26 cellular contexts compared by ENCODE assay signal in the genomic region with DNA sequence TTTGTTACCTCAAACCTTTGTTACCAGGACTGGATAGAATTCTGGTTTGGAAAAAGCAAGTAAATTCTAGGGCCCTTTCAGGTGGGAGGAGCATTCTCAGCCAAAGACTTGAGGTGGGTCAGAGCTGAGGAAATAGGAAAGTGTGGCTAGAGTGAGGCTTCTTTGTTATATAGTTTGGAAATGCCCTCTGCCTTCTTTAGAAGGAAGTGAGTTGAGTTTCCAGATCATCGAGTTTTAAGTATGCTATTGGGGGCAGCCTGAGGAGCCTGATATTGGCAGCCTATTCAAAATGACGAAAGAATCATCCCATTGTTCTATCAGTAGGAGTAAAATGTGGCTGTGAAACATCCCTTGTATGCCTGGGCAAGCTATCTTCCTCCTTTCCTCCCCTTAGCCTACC.
DNase-seq lines count a peak whose midpoint lies in the region; ATAC-seq, FAIRE-seq and TF ChIP-seq lines count a peak whose summit lies in the region.
"Had no signal": no experiment of that assay in that cellular context is flagged by ENCODE, and none has a peak within 500 bp of the region (broad histone marks: within the 10 kb centered on the region; RNA-seq: fewer than 3 reads in every experiment).

No MANE protein-coding gene starts in this region.

- H3K27ac ChIP-seq in GM12878 (ENCODE audit: control insufficient read depth, insufficient read depth): no peak overlapping the region
- H3K27ac ChIP-seq in kidney (ENCODE audit: low read depth in 2 of 2, low read length in 2 of 2): no peak overlapping the region
- H3K27ac ChIP-seq: ascending aorta, foreskin keratinocyte had no signal

- CTCF ChIA-PET in GM12878 (lab: Yijun Ruan, JAX): interaction anchor here (0.7 kb wide), 1 partner anchor 244 kb away, joined by 3 read pairs; no protein-coding TSS in a partner anchor

- no peak overlapping the region for H2AFZ ChIP-seq in GM12878 (ENCODE audit: control insufficient read depth, low read depth, low read length)

- TF ChIP-seq CTCF in GM12878 (IDR thresholded peaks at IDR 0.05 in 2 of 3, conservative IDR thresholded peaks at IDR 0.05 in 1 of 3; ENCODE audit: control insufficient read depth in 2 of 3, extremely low read depth in 1 of 3, insufficient read depth in 1 of 3, low read depth in 3 of 3, low read length in 3 of 3) (no peak), kidney (IDR thresholded peaks at IDR 0.05; ENCODE audit: borderline replicate concordance, extremely low read depth, insufficient read depth) (no peak)

- H3K9me3 ChIP-seq in GM12878 (replicated peaks; ENCODE audit: control insufficient read depth, insufficient read depth, low read length) (no peaks in the 10 kb centered on the region), kidney (ENCODE audit: control insufficient read depth in 1 of 2, low read length in 2 of 2) (no peaks in the 10 kb centered on the region)
- H3K9me3 ChIP-seq: ascending aorta had no signal

- in situ Hi-C loops in GM12878 (cut with MboI): no loop called here

- H3K79me2 ChIP-seq in GM12878 (ENCODE audit: control insufficient read depth, insufficient read depth, low read length): no peaks in the 10 kb centered on the region

- BruUV-seq in GM12878 (replicated peaks; lab: Mats Ljungman, UMichigan): no TSS peak

- no peak for TF ChIP-seq POLR2A in GM12878 (IDR thresholded peaks at IDR 0.05; ENCODE audit: low read depth, low read length)

- RAD21 ChIA-PET in GM12878 (lab: Charles Lee; ENCODE audit: unreplicated experiment): no interaction called here

- intact Hi-C loops in GM12878 (cut with micrococcal nuclease; ENCODE audit: unreplicated experiment) (no loop called here), sciatic nerve (cut with DNase I) (no loop called here), kidney (cut with DNase I) (no loop called here)

- SMC1A ChIA-PET in GM12878 (lab: Charles Lee; ENCODE audit: uncharacterized antibody, unreplicated experiment): interaction anchor here (0.6 to 1.0 kb wide), 2 partner anchors 18 to 526 kb away, joined by 3 to 5 read pairs; no protein-coding TSS in a partner anchor

- ATAC-seq in GM12878: peak; percentile 57
- ATAC-seq in sciatic nerve: peak; percentile 39
- ATAC-seq: activated CD4-positive, alpha-beta T cell treated with anti-CD3 and anti-CD28 coated beads for 36 hours; activated CD8-positive, alpha-beta memory T cell treated with anti-CD3 and anti-CD28 coated beads, Interleukin-2, amount 10 ng/mL, durations not matched to agents 7 days and 5 days; activated naive CD4-positive, alpha-beta T cell treated with anti-CD3 and anti-CD28 coated beads, Interleukin-2, amount 50 U/mL, for 72 hours; foreskin keratinocyte; HepG2; T-cell had no signal

- no peak for TF ChIP-seq EP300 in GM12878 (IDR thresholded peaks at IDR 0.05; ENCODE audit: borderline replicate concordance in 1 of 2, control insufficient read depth in 1 of 2, low read depth in 2 of 2, low read length in 2 of 2)

- no peaks in the 10 kb centered on the region for H3K27me3 ChIP-seq in GM12878 (replicated peaks in 1 of 2; ENCODE audit: control insufficient read depth in 2 of 2, insufficient read depth in 2 of 2, low read length in 1 of 2)
- H3K27me3 ChIP-seq: ascending aorta, foreskin keratinocyte had no signal

- H4K20me1 ChIP-seq in GM12878 (ENCODE audit: control insufficient read depth, insufficient read depth): no peaks in the 10 kb centered on the region

- FAIRE-seq in GM12878 (lab: Jason Lieb, UNC) (no peak), kidney (lab: Jason Lieb, UNC) (no peak)
- FAIRE-seq: HepG2, TTC549 had no signal

- TF ChIP-seq RAD21 in GM12878 (IDR thresholded peaks at IDR 0.05; ENCODE audit: insufficient read depth, low read depth, low read length): no peak

- DNase-seq in HT1080 (ENCODE audit: low read depth): peak; percentile 34
- no peak for DNase-seq in GM12878 (ENCODE audit: low read depth, low spot score)
- peak; percentile 83 for DNase-seq in kidney tubule cell (ENCODE audit: low spot score)
- DNase-seq in sciatic nerve (ENCODE audit: low spot score): no peak
- no peak for DNase-seq in iPS-NIHi11 (ENCODE audit: low spot score)
- DNase-seq in kidney: no peak
- no peak for DNase-seq in NCI-H2081 treated with DMSO at 0.1 percent for 48 hours (lab: John Stamatoyannopoulos, UW)
- DNase-seq: activated CD4-positive, alpha-beta T cell treated with anti-CD3 and anti-CD28 coated beads for 36 hours; activated CD8-positive, alpha-beta memory T cell treated with anti-CD3 and anti-CD28 coated beads, Interleukin-2, amount 10 ng/mL, durations not matched to agents 7 days and 5 days; CD4-positive, alpha-beta T cell; DND-41; erythroblast; foreskin keratinocyte; hypothalamus; islet precursor cell; naive B cell; NCI-H1092 treated with DMSO at 0.1 percent for 48 hours; NCI-H2029; SHP77 treated with DMSO at 0.1 percent for 48 hours; stimulated activated CD4-positive, alpha-beta T cell treated with anti-CD3 and anti-CD28 coated beads, Interleukin-1b, Interleukin-23, amount 100 ng/mL, for 48 hours; T-cell had no signal

- H3K36me3 ChIP-seq in GM12878 (ENCODE audit: control insufficient read depth in 2 of 2, insufficient read depth in 2 of 2, low read length in 1 of 2) (no peaks in the 10 kb centered on the region), kidney (ENCODE audit: control insufficient read depth in 1 of 2, insufficient read depth in 2 of 2, low read length in 2 of 2) (no peaks in the 10 kb centered on the region)
- H3K36me3 ChIP-seq: ascending aorta had no signal

- H3K9ac ChIP-seq in GM12878 (ENCODE audit: control insufficient read depth, insufficient read depth, low read length) (no peak overlapping the region), kidney (ENCODE audit: low read length in 2 of 2) (no peak overlapping the region)

- H3K4me1 ChIP-seq in GM12878 (ENCODE audit: control insufficient read depth, insufficient read depth, low read length) (no peaks in the 10 kb centered on the region), kidney (ENCODE audit: control insufficient read depth in 1 of 2, insufficient read depth in 1 of 2, low read depth in 1 of 2, low read length in 2 of 2) (peaks cover 0 to 2% of the 10 kb centered on the region in 2 donors)

- POLR2A ChIA-PET in GM12878 (lab: Charles Lee): no interaction called here

- no peak overlapping the region for H3K4me2 ChIP-seq in GM12878 (ENCODE audit: control insufficient read depth, insufficient read depth)

- WGBS in GM12878 (ENCODE audit: insufficient coverage, insufficient replicate concordance, low lambda C conversion rate, missing lambda C conversion rate): 0% methylated on average over 2 of the region's 2 CpGs

- H3K4me3 ChIP-seq in GM12878 (no peak overlapping the region), kidney (ENCODE audit: low read length in 2 of 2) (no peak overlapping the region)
- H3K4me3 ChIP-seq: ascending aorta, skin epidermis had no signal

TF ChIP-seq in GM12878, 131 proteins besides CTCF, POLR2A, EP300 and RAD21 (continues in another document):
- no peak for TF ChIP-seq POLR2AphosphoS5 (IDR thresholded peaks at IDR 0.05; ENCODE audit: low read length)
- TF ChIP-seq E2F8 (IDR thresholded peaks at IDR 0.05; ENCODE audit: low read depth, partially characterized antibody): no peak
- no peak for TF ChIP-seq TBL1XR1 (IDR thresholded peaks at IDR 0.05; ENCODE audit: low read depth, low read length)
- no peak for TF ChIP-seq NR2C1 (IDR thresholded peaks at IDR 0.05)
- TF ChIP-seq ZBTB4 (CRISPR knock-in tag; IDR thresholded peaks at IDR 0.05): no peak
- no peak for TF ChIP-seq SP1 (IDR thresholded peaks at IDR 0.05; ENCODE audit: low read depth, low read length)

Comparison
In these comparisons a context has a peak if more than half of its experiments do, and no peak if none do; other contexts are left out.
1. DNase-seq: peak in HT1080 (single experiment) and kidney tubule cell (single experiment); none in GM12878 (single experiment), sciatic nerve (single experiment), iPS-NIHi11 (single experiment), kidney (single experiment) and NCI-H2081 treated with DMSO at 0.1 percent for 48 hours (single experiment).